ENCODE assay signal across 21 cellular contexts in genomic region chr7:14604606-14605005, GRCh38.
DNase-seq lines count a peak whose midpoint lies in the region; ATAC-seq and TF ChIP-seq lines count a peak whose summit lies in the region.
"Had no signal": no experiment of that assay in that cellular context is flagged by ENCODE, and none has a peak within 500 bp of the region (broad histone marks: within the 10 kb centered on the region; RNA-seq: fewer than 3 reads in every experiment).

No MANE protein-coding gene starts in this region.

- H3K27ac Mint-ChIP-seq in HFFc6: no peak overlapping the region
- H3K27ac Mint-ChIP-seq: activated naive CD4-positive, alpha-beta T cell treated with anti-CD3 and anti-CD28 coated beads, Interleukin-2, amount 50 U/mL, for 72 hours had no signal

- H3K4me1 ChIP-seq in adipocyte (ENCODE audit: control insufficient read depth, insufficient read depth, low read length): no peaks in the 10 kb centered on the region
- H3K4me1 ChIP-seq: A549, body of pancreas, spleen had no signal

- no peak overlapping the region for H3K4me3 Mint-ChIP-seq in HFFc6

- H3K4me1 Mint-ChIP-seq in HFFc6 (ENCODE audit: low read depth): peaks cover 15% of the 10 kb centered on the region

- no peaks in the 10 kb centered on the region for H3K36me3 ChIP-seq in adipocyte (ENCODE audit: control insufficient read depth, insufficient read depth, low read length, severe bottlenecking)
- H3K36me3 ChIP-seq: spleen had no signal

- peak; percentile 47 for DNase-seq in AG08395 (ENCODE audit: low spot score)
- peak; percentile 31 for DNase-seq in HFFc6
- DNase-seq in adipocyte (ENCODE audit: low read depth): peak; percentile 15
- DNase-seq in iris pigment epithelial cell (ENCODE audit: low read depth): peak; percentile 25
- no peak for DNase-seq in stimulated activated CD4-positive, alpha-beta T cell treated with anti-CD3 and anti-CD28 coated beads, Interleukin-1b, Interleukin-23, amount 100 ng/mL, for 48 hours
- DNase-seq in NCI-H187 (lab: John Stamatoyannopoulos, UW): no peak
- DNase-seq in Ammon's horn (ENCODE audit: low spot score): no peak
- DNase-seq: body of pancreas, H7, NCI-H146, NCI-H2171, nucleus accumbens, retina, Right ventricle myocardium superior, spleen had no signal

- H3K36me3 Mint-ChIP-seq in HFFc6 (ENCODE audit: low read depth): no peaks in the 10 kb centered on the region
- H3K36me3 Mint-ChIP-seq: activated naive CD4-positive, alpha-beta T cell treated with anti-CD3 and anti-CD28 coated beads, Interleukin-2, amount 50 U/mL, for 72 hours had no signal

- no peaks in the 10 kb centered on the region for H3K9me3 ChIP-seq in adipocyte (ENCODE audit: control insufficient read depth, low read length)
- H3K9me3 ChIP-seq: A549, body of pancreas had no signal

- no peak overlapping the region for H3K9ac ChIP-seq in adipocyte (ENCODE audit: low read length)

- no peak for TF ChIP-seq CTCF in HFFc6 (IDR thresholded peaks at IDR 0.05)

- no peaks in the 10 kb centered on the region for H3K27me3 Mint-ChIP-seq in HFFc6 (ENCODE audit: insufficient read depth)

- no peak for ATAC-seq in HG02571 (IDR thresholded peaks at IDR 0.05; ENCODE audit: unreplicated experiment)
- ATAC-seq: A549; activated naive CD4-positive, alpha-beta T cell treated with anti-CD3 and anti-CD28 coated beads, Interleukin-2, amount 50 U/mL, for 72 hours; body of pancreas had no signal

- peaks cover 3% of the 10 kb centered on the region for H3K9me3 Mint-ChIP-seq in HFFc6

- H3K27me3 ChIP-seq in adipocyte (replicated peaks; ENCODE audit: control insufficient read depth, insufficient read depth, low read length): no peaks in the 10 kb centered on the region
- H3K27me3 ChIP-seq: body of pancreas, hepatocyte, spleen had no signal

- no peak overlapping the region for H3K4me3 ChIP-seq in adipocyte (ENCODE audit: low read length)
- H3K4me3 ChIP-seq: A549, body of pancreas, coronary artery, hepatocyte, lung, spleen had no signal

Comparison
In these comparisons a context has a peak if more than half of its experiments do, and no peak if none do; other contexts are left out.
1. DNase-seq: peak in AG08395 (single experiment), HFFc6 (single experiment), adipocyte (single experiment) and iris pigment epithelial cell (single experiment); none in stimulated activated CD4-positive, alpha-beta T cell treated with anti-CD3 and anti-CD28 coated beads, Interleukin-1b, Interleukin-23, amount 100 ng/mL, for 48 hours (single experiment), NCI-H187 (0 of 2) and Ammon's horn (single experiment).